ENCODE assay signal across 32 cellular contexts in genomic region chr1:112537451-112537850, GRCh38. TPM values are rescaled to one million over a fixed set of nuclear protein-coding genes. Genes with fewer than 3 reads are reported as not detected.
"Had no signal": no experiment of that assay in that cellular context is flagged by ENCODE, and none has a peak within 500 bp of the region (broad histone marks: within the 10 kb centered on the region; RNA-seq: fewer than 3 reads in every experiment).

No MANE protein-coding gene starts in this region.

- H3K27ac Mint-ChIP-seq: activated CD8-positive, alpha-beta T cell treated with anti-CD3 and anti-CD28 coated beads for 36 hours; activated naive CD8-positive, alpha-beta T cell treated with anti-CD3 and anti-CD28 coated beads, Interleukin-2, amount 50 U/mL, for 24 hours; activated T-helper 17 cell treated with anti-CD3 and anti-CD28 coated beads, Interleukin-2, amount 50 U/mL, for 72 hours; effector memory CD8-positive, alpha-beta T cell; progenitor cell of endocrine pancreas; stimulated activated naive B cell treated with anti-CD40 and anti-IgM and Interleukin-4, amounts not matched to agents 10 μg/mL and 1 μg/mL and 100 μg/mL, for 72 hours had no signal

- H3K4me1 Mint-ChIP-seq: activated naive CD8-positive, alpha-beta T cell treated with anti-CD3 and anti-CD28 coated beads, Interleukin-2, amount 50 U/mL, for 24 hours; activated T-helper 17 cell treated with anti-CD3 and anti-CD28 coated beads, Interleukin-2, amount 50 U/mL, for 72 hours; naive thymus-derived CD4-positive, alpha-beta T cell; neural crest cell; stimulated activated naive B cell treated with anti-CD40 and anti-IgM and Interleukin-4, amounts not matched to agents 10 μg/mL and 1 μg/mL and 100 μg/mL, for 72 hours had no signal

- H3K27me3 ChIP-seq: body of pancreas, dorsolateral prefrontal cortex, gastroesophageal sphincter, sigmoid colon, stomach, thyroid gland, upper lobe of left lung had no signal

- H3K27me3 Mint-ChIP-seq: activated CD8-positive, alpha-beta T cell treated with anti-CD3 and anti-CD28 coated beads for 36 hours; activated naive CD8-positive, alpha-beta T cell treated with anti-CD3 and anti-CD28 coated beads, Interleukin-2, amount 50 U/mL, for 24 hours; activated T-helper 17 cell treated with anti-CD3 and anti-CD28 coated beads, Interleukin-2, amount 50 U/mL, for 72 hours; effector memory CD8-positive, alpha-beta T cell; naive thymus-derived CD4-positive, alpha-beta T cell; progenitor cell of endocrine pancreas; stimulated activated naive B cell treated with anti-CD40 and anti-IgM and Interleukin-4, amounts not matched to agents 10 μg/mL and 1 μg/mL and 100 μg/mL, for 72 hours; T-helper 17 cell had no signal

- DNase-seq: activated CD4-positive, alpha-beta T cell treated with anti-CD3 and anti-CD28 coated beads for 48 hours; activated CD8-positive, alpha-beta T cell treated with anti-CD3 and anti-CD28 coated beads for 36 hours; activated gamma-delta T cell treated with Interleukin-2 at 50 U/mL for 16 hours; activated naive CD4-positive, alpha-beta T cell treated with anti-CD3 and anti-CD28 coated beads, Interleukin-2, amount 50 U/mL, for 16 hours; activated naive CD8-positive, alpha-beta T cell treated with anti-CD3 and anti-CD28 coated beads, Interleukin-2, amount 50 U/mL, for 24 hours; activated T-cell treated with anti-CD3 and anti-CD28 coated beads, Interleukin-2, amount 50 U/mL, for 4 hours; body of pancreas; dorsolateral prefrontal cortex; effector memory CD8-positive, alpha-beta T cell; erythroblast; head of caudate nucleus; hippocampal formation; left cardiac atrium; mammary epithelial cell; midbrain; naive thymus-derived CD4-positive, alpha-beta T cell; retina; sigmoid colon; small intestine; stimulated activated CD4-positive, alpha-beta T cell treated with anti-CD3 and anti-CD28 coated beads, Interleukin-1b, Interleukin-23, amount 100 ng/mL, for 48 hours; stimulated activated naive B cell treated with anti-CD40 and anti-IgM and Interleukin-4, amounts not matched to agents 10 μg/mL and 1 μg/mL and 100 μg/mL, for 72 hours; stomach; T-helper 17 cell; T1000; thyroid gland; upper lobe of left lung; WERI-Rb-1 had no signal

- H3K4me1 ChIP-seq: body of pancreas, gastroesophageal sphincter, sigmoid colon, stomach, thyroid gland, upper lobe of left lung had no signal

- H3K9me3 Mint-ChIP-seq: activated CD8-positive, alpha-beta T cell treated with anti-CD3 and anti-CD28 coated beads for 36 hours; activated naive CD8-positive, alpha-beta T cell treated with anti-CD3 and anti-CD28 coated beads, Interleukin-2, amount 50 U/mL, for 24 hours; activated T-cell treated with anti-CD3 and anti-CD28 coated beads, Interleukin-2, amount 50 U/mL, for 4 hours; activated T-helper 17 cell treated with anti-CD3 and anti-CD28 coated beads, Interleukin-2, amount 50 U/mL, for 72 hours; effector memory CD8-positive, alpha-beta T cell; naive thymus-derived CD4-positive, alpha-beta T cell; neural crest cell; stimulated activated naive B cell treated with anti-CD40 and anti-IgM and Interleukin-4, amounts not matched to agents 10 μg/mL and 1 μg/mL and 100 μg/mL, for 72 hours had no signal

- H3K4me3 ChIP-seq: body of pancreas, coronary artery, dorsolateral prefrontal cortex, gastroesophageal sphincter, sigmoid colon, stomach, thyroid gland, upper lobe of left lung had no signal

- H3K27ac ChIP-seq: body of pancreas, coronary artery, dorsolateral prefrontal cortex, gastroesophageal sphincter, sigmoid colon, stomach, thyroid gland, upper lobe of left lung, WERI-Rb-1 had no signal

- H3K9me3 ChIP-seq: body of pancreas, gastroesophageal sphincter, sigmoid colon, stomach, thyroid gland, upper lobe of left lung had no signal

- H3K4me3 Mint-ChIP-seq: activated CD8-positive, alpha-beta T cell treated with anti-CD3 and anti-CD28 coated beads for 36 hours; activated naive CD8-positive, alpha-beta T cell treated with anti-CD3 and anti-CD28 coated beads, Interleukin-2, amount 50 U/mL, for 24 hours; activated T-cell treated with anti-CD3 and anti-CD28 coated beads, Interleukin-2, amount 50 U/mL, for 4 hours; activated T-helper 17 cell treated with anti-CD3 and anti-CD28 coated beads, Interleukin-2, amount 50 U/mL, for 72 hours; effector memory CD8-positive, alpha-beta T cell; naive thymus-derived CD4-positive, alpha-beta T cell; neural crest cell; stimulated activated naive B cell treated with anti-CD40 and anti-IgM and Interleukin-4, amounts not matched to agents 10 μg/mL and 1 μg/mL and 100 μg/mL, for 72 hours; T-helper 17 cell had no signal

RNA-seq across cellular contexts. Expression of gene WNT2B, which starts 28.7 kb away (rescaled TPM):
- total RNA-seq: activated CD8-positive, alpha-beta T cell treated with anti-CD3 and anti-CD28 coated beads for 36 hours had no signal
